Comparison of ENCODE assay signal across 16 cellular contexts in the genomic region with DNA sequence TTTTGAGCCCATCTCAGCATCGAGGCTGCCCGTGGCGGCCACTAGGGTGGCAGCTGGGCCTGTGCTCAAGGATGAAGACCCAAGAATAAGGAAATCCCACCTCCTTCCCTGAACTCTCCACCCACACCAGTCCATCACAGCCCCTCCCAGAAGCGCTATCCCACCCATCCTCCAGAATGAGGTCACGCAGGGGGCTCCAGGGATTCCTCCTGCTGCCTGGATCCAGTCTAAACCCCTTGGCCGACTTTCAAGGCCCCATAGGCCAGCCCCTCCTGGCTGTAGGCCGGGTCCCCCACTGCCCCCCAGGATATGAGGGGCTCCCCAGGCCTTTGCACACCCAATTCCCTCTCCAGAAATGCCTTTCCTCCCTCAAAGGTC. TPM values are rescaled to one million over a fixed set of nuclear protein-coding genes. Genes with fewer than 3 reads are reported as not detected.
DNase-seq lines count a peak whose midpoint lies in the region; ATAC-seq and TF ChIP-seq lines count a peak whose summit lies in the region.
"Had no signal": no experiment of that assay in that cellular context is flagged by ENCODE, and none has a peak within 500 bp of the region (broad histone marks: within the 10 kb centered on the region; RNA-seq: fewer than 3 reads in every experiment).

No MANE protein-coding gene starts in this region.

- DNase-seq in adrenal gland (no peak), hepatocyte (ENCODE audit: low spot score) (peak; percentile 67), gastrocnemius medialis (no peak), NCI-H526 (lab: John Stamatoyannopoulos, UW) (no peak), GM13977 (ENCODE audit: low spot score) (no peak), DMS 273 (lab: John Stamatoyannopoulos, UW; ENCODE audit: unreplicated experiment) (no peak), substantia nigra (lab: John Stamatoyannopoulos, UW) (no peak)
- DNase-seq: activated CD8-positive, alpha-beta memory T cell treated with anti-CD3 and anti-CD28 coated beads, Interleukin-2, amount 10 ng/mL, durations not matched to agents 7 days and 5 days; DND-41; IMR-90; midbrain; NCI-H1105; NCI-H510A treated with DMSO at 0.1 percent for 48 hours; thyroid gland had no signal

- no peaks in the 10 kb centered on the region for H3K36me3 ChIP-seq in BLaER1 treated with 17β-estradiol and CSF1 and Interleukin-3, amounts not matched to agents 10 nM and 100 nM
- H3K36me3 ChIP-seq in adrenal gland (replicated peaks in 1 of 2) (no peaks in the 10 kb centered on the region), hepatocyte (replicated peaks; ENCODE audit: insufficient read depth, low read depth) (no peaks in the 10 kb centered on the region), gastrocnemius medialis (no peaks in the 10 kb centered on the region)
- H3K36me3 ChIP-seq: thyroid gland had no signal

- H3K79me2 ChIP-seq in hepatocyte = no peaks in the 10 kb centered on the region

- no peak overlapping the region for H3K4me3 ChIP-seq in BLaER1 treated with 17β-estradiol and CSF1 and Interleukin-3, amounts not matched to agents 10 nM and 100 nM
- H3K4me3 ChIP-seq in adrenal gland (no peak overlapping the region), hepatocyte (no peak overlapping the region), gastrocnemius medialis (no peak overlapping the region)
- H3K4me3 ChIP-seq: thyroid gland had no signal

- TF ChIP-seq CTCF in adrenal gland (IDR thresholded peaks at IDR 0.05) (no peak), hepatocyte (IDR thresholded peaks at IDR 0.05; ENCODE audit: poor library complexity) (peak; percentile 13), gastrocnemius medialis (IDR thresholded peaks at IDR 0.05 in 4 of 5, conservative IDR thresholded peaks at IDR 0.05 in 1 of 5) (no peak), GM13977 (IDR thresholded peaks at IDR 0.05; ENCODE audit: extremely low read depth, insufficient read depth, missing control alignments) (no peak)

- H3K27me3 ChIP-seq in BLaER1 treated with 17β-estradiol and CSF1 and Interleukin-3, amounts not matched to agents 10 nM and 100 nM = no peaks in the 10 kb centered on the region
- H3K27me3 ChIP-seq in adrenal gland = no peaks in the 10 kb centered on the region
- H3K27me3 ChIP-seq in hepatocyte = no peaks in the 10 kb centered on the region
- no peaks in the 10 kb centered on the region for H3K27me3 ChIP-seq in gastrocnemius medialis
- H3K27me3 ChIP-seq: thyroid gland had no signal

- no peaks in the 10 kb centered on the region for H3K9me2 ChIP-seq in hepatocyte (replicated peaks; ENCODE audit: insufficient read depth)

- 0 out of 22 replicates have a peak overlapping the region, but pooled peaks of 2 of the 11 experiments have one; percentile 4 to 34 for H3K9ac ChIP-seq in BLaER1 treated with 17β-estradiol and CSF1 and Interleukin-3, amounts not matched to agents 10 nM and 100 nM

- TF ChIP-seq POLR2A in adrenal gland (IDR thresholded peaks at IDR 0.05) (no peak), gastrocnemius medialis (IDR thresholded peaks at IDR 0.05) (no peak)

- peaks cover 27 to 57% (median 39%) of the 10 kb centered on the region in 10 experiments for H3K4me1 ChIP-seq in BLaER1 treated with 17β-estradiol and CSF1 and Interleukin-3, amounts not matched to agents 10 nM and 100 nM
- H3K4me1 ChIP-seq in adrenal gland (replicated peaks in 1 of 2) (peaks cover 0 to 36% of the 10 kb centered on the region in 2 donors), hepatocyte (ENCODE audit: insufficient read depth) (peaks cover 65% of the 10 kb centered on the region), gastrocnemius medialis (peaks cover 45 to 49% of the 10 kb centered on the region in 2 donors)

- in situ Hi-C loops in gastrocnemius medialis (cut with MboI; ENCODE audit: low sequenced_read_pairs in 4 of 4) (loop anchor here (10.0 to 25.0 kb wide), 4 partner anchors 137 to 462 kb away; a partner anchor contains a TSS), GM13977 (cut with MboI; ENCODE audit: low pct_unique_long_range_greater_than_20kb, low sequenced_read_pairs, unreplicated experiment) (loop anchor here (25.0 kb wide), 1 partner anchor 462 kb away; no protein-coding TSS in a partner anchor)

- WGBS in adrenal gland, 4 donors = 47 to 66% (median 57%) methylated on average over 4 to 7 of the region's 7 CpGs
- 55% methylated on average over 7 of the region's 7 CpGs for WGBS in hepatocyte (ENCODE audit: low lambda C conversion rate, missing lambda C conversion rate)

- no peak overlapping the region for H3K4me2 ChIP-seq in BLaER1 treated with 17β-estradiol and CSF1 and Interleukin-3, amounts not matched to agents 10 nM and 100 nM
- H3K4me2 ChIP-seq in hepatocyte = peak overlapping the region; percentile 40

- peak overlapping the region in 8 of 11 experiments; percentile 9 to 82 (median 58); a peak in 8 of 22 replicates for H3K27ac ChIP-seq in BLaER1 treated with 17β-estradiol and CSF1 and Interleukin-3, amounts not matched to agents 10 nM and 100 nM
- H3K27ac ChIP-seq in adrenal gland (peak overlapping the region in 3 of 5 donors; percentile 14 to 88 (median 45)), hepatocyte (peak overlapping the region; percentile 96), gastrocnemius medialis (peak overlapping the region in 3 of 4 donors; percentile 45 to 57 (median 57)), substantia nigra (ENCODE audit: low read depth, low read length, poor library complexity, severe bottlenecking) (no peak overlapping the region)

- intact Hi-C loops in adrenal gland (cut with DNase I) (no loop called here), gastrocnemius medialis (cut with DNase I; ENCODE audit: low total_unique reads) (loop anchor here (2.0 to 5.0 kb wide), 2 partner anchors 19 to 202 kb away; a partner anchor contains a TSS)

- ATAC-seq in gastrocnemius medialis = no peak
- ATAC-seq: activated CD8-positive, alpha-beta memory T cell treated with anti-CD3 and anti-CD28 coated beads, Interleukin-2, amount 10 ng/mL, durations not matched to agents 7 days and 5 days; HCT116 had no signal

- no peaks in the 10 kb centered on the region for H3K9me3 ChIP-seq in BLaER1 treated with 17β-estradiol and CSF1 and Interleukin-3, amounts not matched to agents 10 nM and 100 nM (replicated peaks in 1 of 11)
- no peaks in the 10 kb centered on the region for H3K9me3 ChIP-seq in adrenal gland (replicated peaks in 1 of 3)
- H3K9me3 ChIP-seq in hepatocyte (ENCODE audit: low read depth) = no peaks in the 10 kb centered on the region
- no peaks in the 10 kb centered on the region for H3K9me3 ChIP-seq in gastrocnemius medialis
- H3K9me3 ChIP-seq: thyroid gland had no signal

- H4K20me1 ChIP-seq in BLaER1 treated with 17β-estradiol and CSF1 and Interleukin-3, amounts not matched to agents 10 nM and 100 nM = no peaks in the 10 kb centered on the region
- no peaks in the 10 kb centered on the region for H4K20me1 ChIP-seq in hepatocyte (ENCODE audit: insufficient read depth, poor library complexity, severe bottlenecking)

- no peak overlapping the region for H2AFZ ChIP-seq in hepatocyte

RNA-seq across cellular contexts. Expression of a gene that starts 19.0 kb away (rescaled TPM):
- total RNA-seq in adrenal gland (1 to 10 TPM in 2 of 8 donors, not detected in 6; 1.7 to 3.1 TPM), hepatocyte (not detected in 2 replicates), gastrocnemius medialis (not detected)
- polyA plus RNA-seq in adrenal gland (1 to 10 TPM in 1 of 3 donors, not detected in 2; 1.5 TPM), hepatocyte (not detected in 2 replicates)
- total RNA-seq: activated CD8-positive, alpha-beta memory T cell treated with anti-CD3 and anti-CD28 coated beads, Interleukin-2, amount 10 ng/mL, durations not matched to agents 7 days and 5 days; IMR-90; thyroid gland had no signal
- polyA plus RNA-seq: IMR-90 had no signal
